Comparison of ENCODE assay signal across 1 cellular context in genomic region chr16:4402439-4403132, GRCh38.
TF ChIP-seq lines count a peak whose summit lies in the region.

No MANE protein-coding gene starts in this region.

TF ChIP-seq in HepG2, 621 proteins besides CTCF, POLR2A, EP300 and RAD21 (continued from another document and continues in another):
- TF ChIP-seq ZNF260 (CRISPR knock-in tag; IDR thresholded peaks at IDR 0.05; ENCODE audit: borderline replicate concordance, low read depth) (no peak), SNAI1 (CRISPR knock-in tag; IDR thresholded peaks at IDR 0.05; ENCODE audit: borderline replicate concordance) (no peak), KDM3A (CRISPR knock-in tag; IDR thresholded peaks at IDR 0.05; ENCODE audit: low read depth) (peak; percentile 80), TFDP2 (CRISPR knock-in tag; IDR thresholded peaks at IDR 0.05) (no peak), FOSL1 (CRISPR knock-in tag; IDR thresholded peaks at IDR 0.05; ENCODE audit: borderline replicate concordance) (no peak), RFX1 (IDR thresholded peaks at IDR 0.05) (no peak), ZBTB40 (IDR thresholded peaks at IDR 0.05) (no peak), ZBTB40 (CRISPR knock-in tag; IDR thresholded peaks at IDR 0.05) (0 out of 2 replicates have a peak, but pooled peaks have one; percentile 27), RARA (CRISPR knock-in tag; IDR thresholded peaks at IDR 0.05) (no peak), ZNF790 (CRISPR knock-in tag; IDR thresholded peaks at IDR 0.05; ENCODE audit: borderline replicate concordance) (no peak), MED13 (CRISPR knock-in tag; IDR thresholded peaks at IDR 0.05) (no peak), TAF15 (IDR thresholded peaks at IDR 0.05; ENCODE audit: low read depth, low read length, poor library complexity, severe bottlenecking) (no peak), IRX3 (CRISPR knock-in tag; IDR thresholded peaks at IDR 0.05; ENCODE audit: borderline replicate concordance, low read depth) (no peak), TCF7L2 (IDR thresholded peaks at IDR 0.05; ENCODE audit: low read depth, low read length) (no peak), YY1 (IDR thresholded peaks at IDR 0.05; ENCODE audit: insufficient read depth, insufficient replicate concordance, low read depth, low read length) (peak; percentile 32), ZC3H13 (CRISPR knock-in tag; IDR thresholded peaks at IDR 0.05) (no peak), ZNF577 (CRISPR knock-in tag; IDR thresholded peaks at IDR 0.05; ENCODE audit: borderline replicate concordance, low read depth) (no peak), ZNF17 (CRISPR knock-in tag; IDR thresholded peaks at IDR 0.05) (no peak), MBNL3 (CRISPR knock-in tag; conservative IDR thresholded peaks at IDR 0.05) (no peak), PRMT3 (CRISPR knock-in tag; IDR thresholded peaks at IDR 0.05; ENCODE audit: borderline replicate concordance, low read depth) (no peak), ZNF530 (CRISPR knock-in tag; IDR thresholded peaks at IDR 0.05; ENCODE audit: low read depth) (no peak), E2F5 (CRISPR knock-in tag; conservative IDR thresholded peaks at IDR 0.05) (no peak), NFIB (CRISPR knock-in tag; IDR thresholded peaks at IDR 0.05; ENCODE audit: borderline replicate concordance) (no peak), RBAK (CRISPR knock-in tag; IDR thresholded peaks at IDR 0.05) (no peak; the same call in 1 of the 2 replicates), MTA1 (CRISPR knock-in tag; IDR thresholded peaks at IDR 0.05; ENCODE audit: borderline replicate concordance) (no peak), KLF9 (CRISPR knock-in tag; IDR thresholded peaks at IDR 0.05; ENCODE audit: low read depth) (no peak), ZNF326 (CRISPR knock-in tag; IDR thresholded peaks at IDR 0.05; ENCODE audit: borderline replicate concordance) (no peak), ZNF263 (CRISPR knock-in tag; IDR thresholded peaks at IDR 0.05) (peak; percentile 94), TFAP4 (IDR thresholded peaks at IDR 0.05; ENCODE audit: borderline replicate concordance, low read depth) (no peak), ZNF484 (CRISPR knock-in tag; IDR thresholded peaks at IDR 0.05; ENCODE audit: borderline replicate concordance, low read depth) (no peak), SMYD3 (CRISPR knock-in tag; IDR thresholded peaks at IDR 0.05) (no peak), BHLHE40 (IDR thresholded peaks at IDR 0.05; ENCODE audit: low read length) (no peak), PAX8 (CRISPR knock-in tag; IDR thresholded peaks at IDR 0.05; ENCODE audit: borderline replicate concordance) (no peak), FOXJ3 (CRISPR knock-in tag; IDR thresholded peaks at IDR 0.05; ENCODE audit: borderline replicate concordance) (no peak), DDIT3 (CRISPR knock-in tag; IDR thresholded peaks at IDR 0.05) (no peak), MAF1 (CRISPR knock-in tag; IDR thresholded peaks at IDR 0.05; ENCODE audit: borderline replicate concordance) (0 out of 2 replicates have a peak, but pooled peaks have one; percentile 53), E2F2 (CRISPR knock-in tag; IDR thresholded peaks at IDR 0.05; ENCODE audit: borderline replicate concordance) (no peak), ETV5 (CRISPR knock-in tag; IDR thresholded peaks at IDR 0.05; ENCODE audit: borderline replicate concordance) (no peak; the same call in 1 of the 2 replicates), ZNF570 (CRISPR knock-in tag; IDR thresholded peaks at IDR 0.05; ENCODE audit: borderline replicate concordance) (no peak), ZNF350 (CRISPR knock-in tag; IDR thresholded peaks at IDR 0.05; ENCODE audit: borderline replicate concordance, low read depth) (0 out of 2 replicates have a peak, but pooled peaks have one; percentile 44), ZNF225 (CRISPR knock-in tag; IDR thresholded peaks at IDR 0.05) (no peak), CCDC6 (CRISPR knock-in tag; IDR thresholded peaks at IDR 0.05) (no peak), ZNF710 (CRISPR knock-in tag; IDR thresholded peaks at IDR 0.05; ENCODE audit: borderline replicate concordance) (no peak), THAP7 (CRISPR knock-in tag; IDR thresholded peaks at IDR 0.05) (no peak), ZSCAN20 (CRISPR knock-in tag; IDR thresholded peaks at IDR 0.05; ENCODE audit: borderline replicate concordance) (no peak), SAP130 (CRISPR knock-in tag; IDR thresholded peaks at IDR 0.05; ENCODE audit: low read depth) (no peak; the same call in 1 of the 2 replicates), HOXA7 (CRISPR knock-in tag; IDR thresholded peaks at IDR 0.05) (no peak), ZNF772 (CRISPR knock-in tag; IDR thresholded peaks at IDR 0.05) (peak; percentile 41; the same call in 1 of the 2 replicates), ZNF672 (CRISPR knock-in tag; IDR thresholded peaks at IDR 0.05) (no peak), SRY (CRISPR knock-in tag; IDR thresholded peaks at IDR 0.05) (no peak; the same call in 1 of the 2 replicates), GFI1 (CRISPR knock-in tag; IDR thresholded peaks at IDR 0.05; ENCODE audit: borderline replicate concordance) (no peak), KMT2A (CRISPR knock-in tag; IDR thresholded peaks at IDR 0.05) (no peak), MAFG (CRISPR knock-in tag; IDR thresholded peaks at IDR 0.05) (no peak), ATAD3A (CRISPR knock-in tag; IDR thresholded peaks at IDR 0.05) (no peak), ZNF414 (CRISPR knock-in tag; IDR thresholded peaks at IDR 0.05) (no peak), ZNF501 (CRISPR knock-in tag; IDR thresholded peaks at IDR 0.05) (peak; percentile 66)
